Comparison of ENCODE assay signal across 17 cellular contexts in genomic region chr9:117616436-117616835, GRCh38.
DNase-seq lines count a peak whose midpoint lies in the region; ATAC-seq and TF ChIP-seq lines count a peak whose summit lies in the region.
"Had no signal": no experiment of that assay in that cellular context is flagged by ENCODE, and none has a peak within 500 bp of the region (broad histone marks: within the 10 kb centered on the region; RNA-seq: fewer than 3 reads in every experiment).

No MANE protein-coding gene starts in this region.

- intact Hi-C loops in posterior cingulate gyrus (cut with DNase I) = no loop called here

- ATAC-seq in SK-N-SH treated with all-trans-retinoic acid at 6 μM for 48 hours (no peak), HG02571 (IDR thresholded peaks at IDR 0.05; ENCODE audit: unreplicated experiment) (no peak)
- ATAC-seq: CD8-positive, alpha-beta T cell had no signal

- TF ChIP-seq CTCF in foreskin fibroblast (IDR thresholded peaks at IDR 0.05; ENCODE audit: low read depth, low read length) = no peak

- H3K4me3 ChIP-seq in foreskin fibroblast (ENCODE audit: low read depth in 1 of 2, low read length in 2 of 2) = no peak overlapping the region
- H3K4me3 ChIP-seq: lung, skin epidermis had no signal

- peak; percentile 90 for DNase-seq in DMS 273 (lab: John Stamatoyannopoulos, UW; ENCODE audit: unreplicated experiment)
- DNase-seq in NCI-H1105 (lab: John Stamatoyannopoulos, UW) = peak; percentile 51
- DNase-seq in NCI-H2227 treated with DMSO at 0.1 percent for 48 hours (lab: John Stamatoyannopoulos, UW) = peak; percentile 74
- no peak for DNase-seq in posterior cingulate gyrus
- DNase-seq in epidermal melanocyte (ENCODE audit: insufficient read length, low spot score) = no peak
- DNase-seq in foreskin fibroblast = no peak
- DNase-seq: activated CD4-positive, alpha-beta T cell treated with anti-CD3 and anti-CD28 coated beads, Interleukin-2, amount 10 ng/mL, durations not matched to agents 7 days and 5 days; amygdala; CD8-positive, alpha-beta T cell; KBM-7; naive B cell; NCI-H1048; stimulated activated CD8-positive, alpha-beta memory T cell treated with anti-CD3 and anti-CD28 coated beads, Interleukin-4, amount 100 ng/mL, for 48 hours had no signal

TF ChIP-seq in SK-N-SH treated with all-trans-retinoic acid at 6 μM for 48 hours, 23 proteins besides CTCF, POLR2A, EP300 and RAD21:
- no peak for TF ChIP-seq ESRRG (CRISPR knock-in tag; IDR thresholded peaks at IDR 0.05)
- no peak for TF ChIP-seq ISL1 (CRISPR knock-in tag; IDR thresholded peaks at IDR 0.05)
- peak; percentile 59; the same call in 1 of the 2 replicates for TF ChIP-seq TSHZ2 (CRISPR knock-in tag; IDR thresholded peaks at IDR 0.05)
- no peak for TF ChIP-seq CREB5 (CRISPR knock-in tag; IDR thresholded peaks at IDR 0.05; ENCODE audit: low read depth)
- peak; percentile 53; the same call in 1 of the 2 replicates for TF ChIP-seq TCF4 (CRISPR knock-in tag; IDR thresholded peaks at IDR 0.05; ENCODE audit: borderline replicate concordance)
- TF ChIP-seq BACH2 (CRISPR knock-in tag; IDR thresholded peaks at IDR 0.05; ENCODE audit: borderline replicate concordance) = no peak
- no peak for TF ChIP-seq POU6F1 (CRISPR knock-in tag; IDR thresholded peaks at IDR 0.05; ENCODE audit: borderline replicate concordance, low read depth)
- TF ChIP-seq ZNF8 (CRISPR knock-in tag; IDR thresholded peaks at IDR 0.05) = no peak

Comparison
In these comparisons a context has a peak if more than half of its experiments do, and no peak if none do; other contexts are left out.
1. DNase-seq: peak in DMS 273 (single experiment), NCI-H1105 (single experiment) and NCI-H2227 treated with DMSO at 0.1 percent for 48 hours (single experiment); none in posterior cingulate gyrus (0 of 10), epidermal melanocyte (single experiment) and foreskin fibroblast (0 of 2).